In genomic region chr12:79451365-79451764, GRCh38 we compare ENCODE assay signal across 17 cellular contexts.
DNase-seq lines count a peak whose midpoint lies in the region; ATAC-seq, FAIRE-seq and TF ChIP-seq lines count a peak whose summit lies in the region.
"Had no signal": no experiment of that assay in that cellular context is flagged by ENCODE, and none has a peak within 500 bp of the region (broad histone marks: within the 10 kb centered on the region; RNA-seq: fewer than 3 reads in every experiment).

No MANE protein-coding gene starts in this region.

- H3K4me1 ChIP-seq in mammary epithelial cell (ENCODE audit: insufficient read depth, low read length) (peaks cover 15% of the 10 kb centered on the region), neural progenitor cell (no peaks in the 10 kb centered on the region)

- H3K27ac Mint-ChIP-seq in MCF 10A (ENCODE audit: low read depth, unreplicated experiment) (peak overlapping the region; percentile 94), nephron (peak overlapping the region; percentile 41 to 82 (median 70)), neural progenitor cell (no peak overlapping the region)
- H3K27ac Mint-ChIP-seq: activated T-helper 2 cell treated with anti-CD3 and anti-CD28 coated beads, Interferon-gamma antibody, Interleukin-2, Interleukin-4, amounts not matched to agents 10 μg/mL and 5 μg/mL and 100 μg/mL, durations not matched to agents 14 hours and 24 hours and 36 hours had no signal

- H3K27me3 Mint-ChIP-seq in MCF 10A (ENCODE audit: insufficient read depth, unreplicated experiment) = no peaks in the 10 kb centered on the region
- no peaks in the 10 kb centered on the region for H3K27me3 Mint-ChIP-seq in nephron (ENCODE audit: low read depth)
- H3K27me3 Mint-ChIP-seq in neural progenitor cell (ENCODE audit: insufficient read depth, low read depth) = peaks cover 2% of the 10 kb centered on the region

- intact Hi-C loops in MCF 10A (cut with micrococcal nuclease) = no loop called here
- intact Hi-C loops in mammary epithelial cell (cut with micrococcal nuclease) = no loop called here

- dilution Hi-C loops in mammary epithelial cell (cut with HindIII; ENCODE audit: low sequenced_read_pairs) = no loop called here

- DNase-seq in MCF 10A (ENCODE audit: unreplicated experiment) = peak; percentile 21
- DNase-seq in mammary epithelial cell = no peak
- DNase-seq in brain microvascular endothelial cell = no peak
- no peak for DNase-seq in HTR-8/SVneo (ENCODE audit: insufficient read length, low spot score)
- DNase-seq in GM20000 (ENCODE audit: low spot score) = no peak
- DNase-seq in neural progenitor cell (ENCODE audit: low spot score) = no peak
- DNase-seq: 8988T, DMS79, NCI-H2081 treated with DMSO at 0.1 percent for 48 hours, WERI-Rb-1 had no signal

- no peak for FAIRE-seq in HTR-8/SVneo (lab: Jason Lieb, UNC)
- FAIRE-seq: islet of Langerhans had no signal

- H3K9me3 Mint-ChIP-seq in MCF 10A (ENCODE audit: unreplicated experiment) = no peaks in the 10 kb centered on the region
- no peaks in the 10 kb centered on the region for H3K9me3 Mint-ChIP-seq in nephron
- H3K9me3 Mint-ChIP-seq in neural progenitor cell = no peaks in the 10 kb centered on the region
- H3K9me3 Mint-ChIP-seq: activated T-helper 2 cell treated with anti-CD3 and anti-CD28 coated beads, Interferon-gamma antibody, Interleukin-2, Interleukin-4, amounts not matched to agents 10 μg/mL and 5 μg/mL and 100 μg/mL, durations not matched to agents 14 hours and 24 hours and 36 hours had no signal

- H2AFZ ChIP-seq in mammary epithelial cell (ENCODE audit: low read depth, low read length) = no peak overlapping the region
- H2AFZ ChIP-seq in neural progenitor cell (replicated peaks) = no peak overlapping the region

- H3K4me3 Mint-ChIP-seq in MCF 10A (ENCODE audit: unreplicated experiment) (no peak overlapping the region), nephron (no peak overlapping the region), neural progenitor cell (no peak overlapping the region)
- H3K4me3 Mint-ChIP-seq: neural crest cell had no signal

- ATAC-seq in HG03442 (IDR thresholded peaks at IDR 0.05; ENCODE audit: unreplicated experiment) = no peak

- no peak overlapping the region for H3K9ac ChIP-seq in mammary epithelial cell (ENCODE audit: insufficient read depth, low read length)
- H3K9ac ChIP-seq in neural progenitor cell = no peak overlapping the region

- POLR2A ChIA-PET in MCF 10A (lab: Yijun Ruan, JAX) = interaction anchor here (0.7 to 3.0 kb wide), 11 partner anchors 8 to 483 kb away, joined by 3 to 20 read pairs (median 4); partner anchors contain the start of gene PAWR

- H4K20me1 ChIP-seq in mammary epithelial cell (ENCODE audit: insufficient read depth, low read length) (no peaks in the 10 kb centered on the region), neural progenitor cell (ENCODE audit: low read depth) (no peaks in the 10 kb centered on the region)

- H3K36me3 ChIP-seq in mammary epithelial cell (ENCODE audit: insufficient read depth, low read length) (no peaks in the 10 kb centered on the region), brain microvascular endothelial cell (replicated peaks) (no peaks in the 10 kb centered on the region), neural progenitor cell (peaks cover 1% of the 10 kb centered on the region)
- H3K36me3 ChIP-seq: thoracic aorta had no signal

- in situ Hi-C loops in mammary epithelial cell (cut with MboI; ENCODE audit: low sequenced_read_pairs in 2 of 2) = loop anchor here in 1 of 2 donors (5.0 kb wide), 1 partner anchor 41 kb away; no protein-coding TSS in a partner anchor
- in situ Hi-C loops in brain microvascular endothelial cell (cut with HindIII; ENCODE audit: low pct_ligation_motif_present, low sequenced_read_pairs) = no loop called here

- H3K27me3 ChIP-seq in mammary epithelial cell (ENCODE audit: insufficient read depth, low read length) (no peaks in the 10 kb centered on the region), brain microvascular endothelial cell (replicated peaks) (no peaks in the 10 kb centered on the region), neural progenitor cell (no peaks in the 10 kb centered on the region)

- H3K9me3 ChIP-seq in mammary epithelial cell (replicated peaks; ENCODE audit: insufficient read depth, low read length) (no peaks in the 10 kb centered on the region), neural progenitor cell (ENCODE audit: low read depth) (no peaks in the 10 kb centered on the region)
- H3K9me3 ChIP-seq: thoracic aorta had no signal

- TF ChIP-seq CTCF in MCF 10A (IDR thresholded peaks at IDR 0.05; ENCODE audit: unreplicated experiment) = no peak
- no peak for TF ChIP-seq CTCF in mammary epithelial cell (conservative IDR thresholded peaks at IDR 0.05 in 1 of 2, IDR thresholded peaks at IDR 0.05 in 1 of 2; ENCODE audit: extremely low read depth in 1 of 2, insufficient read depth in 1 of 2, low read depth in 1 of 2, low read length in 2 of 2)
- TF ChIP-seq CTCF in brain microvascular endothelial cell (IDR thresholded peaks at IDR 0.05; ENCODE audit: low read depth, low read length, missing control alignments) = no peak
- TF ChIP-seq CTCF in nephron (IDR thresholded peaks at IDR 0.05; ENCODE audit: unreplicated experiment in 3 of 3) = no peak
- TF ChIP-seq CTCF in GM20000 (IDR thresholded peaks at IDR 0.05; ENCODE audit: extremely low read depth, missing control alignments) = no peak
- TF ChIP-seq CTCF in neural progenitor cell (IDR thresholded peaks at IDR 0.05) = no peak

- H3K4me1 Mint-ChIP-seq in MCF 10A (ENCODE audit: insufficient read depth, unreplicated experiment) (peaks cover 38% of the 10 kb centered on the region), nephron (peaks cover 34% of the 10 kb centered on the region), neural progenitor cell (peaks cover 10% of the 10 kb centered on the region)

- H3K79me2 ChIP-seq in mammary epithelial cell (ENCODE audit: insufficient read depth, low read length) (no peaks in the 10 kb centered on the region), neural progenitor cell (ENCODE audit: low read depth) (no peaks in the 10 kb centered on the region)

- H3K4me2 ChIP-seq in mammary epithelial cell (ENCODE audit: insufficient read depth, low read depth, low read length) (no peak overlapping the region), neural progenitor cell (no peak overlapping the region)

- H3K36me3 Mint-ChIP-seq in MCF 10A (ENCODE audit: insufficient read depth, unreplicated experiment) (no peaks in the 10 kb centered on the region), nephron (ENCODE audit: low read depth) (peaks cover 4% of the 10 kb centered on the region), neural progenitor cell (no peaks in the 10 kb centered on the region)

- H3K27ac ChIP-seq in mammary epithelial cell (ENCODE audit: insufficient read depth, low read depth, low read length) (no peak overlapping the region), brain microvascular endothelial cell (peak overlapping the region; percentile 89), neural progenitor cell (no peak overlapping the region)
- H3K27ac ChIP-seq: C4-2B, WERI-Rb-1 had no signal

- H3F3A ChIP-seq in neural progenitor cell (ENCODE audit: low read depth) = no peaks in the 10 kb centered on the region

- H3K4me3 ChIP-seq in mammary epithelial cell (replicated peaks in 1 of 3; ENCODE audit: insufficient read depth in 1 of 3, low read depth in 2 of 3, low read length in 3 of 3) (no peak overlapping the region), brain microvascular endothelial cell (ENCODE audit: low read depth, low read length) (no peak overlapping the region), neural progenitor cell (no peak overlapping the region)

- CTCF ChIA-PET in MCF 10A (lab: Yijun Ruan, JAX) = interaction anchor here (0.8 to 1.6 kb wide), 4 partner anchors 28 to 402 kb away, joined by 3 to 10 read pairs (median 4); no protein-coding TSS in a partner anchor
- CTCF ChIA-PET in mammary epithelial cell (lab: Charles Lee; ENCODE audit: low non-redundant PET) = no interaction called here

- BruUV-seq in MCF 10A (replicated peaks; lab: Mats Ljungman, UMichigan) (no TSS peak), mammary epithelial cell (replicated peaks; lab: Mats Ljungman, UMichigan) (no TSS peak)
